ENCODE assay signal across 8 cellular contexts in genomic region chr2:208175069-208175842, GRCh38. TPM values are rescaled to one million over a fixed set of nuclear protein-coding genes. Genes with fewer than 3 reads are reported as not detected.
DNase-seq lines count a peak whose midpoint lies in the region; ATAC-seq, FAIRE-seq and TF ChIP-seq lines count a peak whose summit lies in the region.

No MANE protein-coding gene starts in this region.

- H3K9me3 ChIP-seq in AG04450 (ENCODE audit: control insufficient read depth, insufficient read depth, low read length) (no peaks in the 10 kb centered on the region), body of pancreas (no peaks in the 10 kb centered on the region), iPS DF 6.9 (ENCODE audit: control insufficient read depth, insufficient read depth, low read length) (no peaks in the 10 kb centered on the region)

- TF ChIP-seq POLR2A in body of pancreas (IDR thresholded peaks at IDR 0.05): no peak

- no peaks in the 10 kb centered on the region for H3K27me3 ChIP-seq in AG04450 (ENCODE audit: control insufficient read depth, insufficient read depth, low read length)
- no peaks in the 10 kb centered on the region for H3K27me3 ChIP-seq in body of pancreas
- H3K27me3 ChIP-seq in iPS DF 6.9 (ENCODE audit: control insufficient read depth, insufficient read depth, low read length): no peaks in the 10 kb centered on the region

- H3K27ac ChIP-seq in AG04450 (ENCODE audit: low read depth, low read length) (no peak overlapping the region), body of pancreas (no peak overlapping the region), iPS DF 6.9 (ENCODE audit: low read length) (no peak overlapping the region)

- TF ChIP-seq CTCF in AG04450 (IDR thresholded peaks at IDR 0.05; ENCODE audit: low read depth, low read length) (peak; percentile 96), body of pancreas (IDR thresholded peaks at IDR 0.05) (peak; percentile 66 to 89 (median 81))

- peak; percentile 78 for FAIRE-seq in TTC549 (lab: Jason Lieb, UNC)

- WGBS in body of pancreas, 2 donors: 27 to 33% methylated on average over 20 to 21 of the region's 21 CpGs
- no CpG with 5 or more reads among the region's 21 CpGs for WGBS in iPS DF 6.9 (ENCODE audit: insufficient coverage, insufficient read length)

- intact Hi-C loops in body of pancreas (cut with DNase I): no loop called here

- CTCF ChIA-PET in AG04450 (lab: Charles Lee): interaction anchor here (0.5 to 3.3 kb wide), 76 partner anchors 8 to 1410 kb away, joined by 3 to 73 read pairs (median 5); partner anchors contain the start of genes C2orf80, CRYGB, CRYGD and FASTKD2

- H3K4me1 ChIP-seq in body of pancreas (no peaks in the 10 kb centered on the region), iPS DF 6.9 (ENCODE audit: control insufficient read depth, insufficient read depth, low read length) (peaks cover 2% of the 10 kb centered on the region; the same call in 1 of the 2 replicates)

- H3K4me3 ChIP-seq in AG04450 (ENCODE audit: low read depth, low read length) (no peak overlapping the region), body of pancreas (no peak overlapping the region), iPS DF 6.9 (ENCODE audit: low read length) (no peak overlapping the region)

- peak; percentile 38 for DNase-seq in AG04450 (ENCODE audit: low read depth, low spot score)
- DNase-seq in NCI-H2081 (lab: John Stamatoyannopoulos, UW): peak; percentile 73 to 83
- peak; percentile 77 to 89 (median 82) for DNase-seq in body of pancreas
- DNase-seq in iPS DF 6.9 (ENCODE audit: low read depth, low spot score): peak; percentile 68
- DNase-seq in stimulated activated CD4-positive, alpha-beta T cell treated with anti-CD3 and anti-CD28 coated beads, Interleukin-12 subunit alpha, Interleukin-12 subunit beta, amount 100 ng/mL, for 4 hours: peak; percentile 42

- ATAC-seq in GM18520 (IDR thresholded peaks at IDR 0.05; ENCODE audit: unreplicated experiment) (peak; percentile 94), HG03039 (IDR thresholded peaks at IDR 0.05; ENCODE audit: unreplicated experiment) (peak; percentile 97), body of pancreas (peak; percentile 99)

- H3K36me3 ChIP-seq in body of pancreas (replicated peaks in 1 of 2; ENCODE audit: insufficient read depth in 1 of 2, low read depth in 2 of 2) (no peaks in the 10 kb centered on the region), iPS DF 6.9 (ENCODE audit: control insufficient read depth, insufficient read depth, low read length) (no peaks in the 10 kb centered on the region)

- POLR2A ChIA-PET in AG04450 (lab: Yijun Ruan, JAX): no interaction called here

RNA-seq across cellular contexts. Expression of gene CRYGA, which starts 11.9 kb away (rescaled TPM):
- not detected in 2 replicates for polyA plus RNA-seq in AG04450 (2011; rRNA removed)
- polyA minus RNA-seq in AG04450 (2011; rRNA and poly(A)+ RNA removed): not detected in 2 replicates
- total RNA-seq in body of pancreas: not detected

RNA-seq across cellular contexts. Expression of gene C2orf80, which starts 14.6 kb away (rescaled TPM):
- polyA plus RNA-seq in AG04450 (2011; rRNA removed): not detected in 2 replicates
- polyA minus RNA-seq in AG04450 (2011; rRNA and poly(A)+ RNA removed): not detected in 2 replicates
- not detected for total RNA-seq in body of pancreas

RNA-seq across cellular contexts. Expression of gene CRYGB, which starts 29.3 kb away (rescaled TPM):
- not detected in 2 replicates for polyA plus RNA-seq in AG04450 (2011; rRNA removed)
- not detected in 2 replicates for polyA minus RNA-seq in AG04450 (2011; rRNA and poly(A)+ RNA removed)
- total RNA-seq in body of pancreas: not detected

RNA-seq across cellular contexts. Expression of gene CRYGC, which starts 45.6 kb away (rescaled TPM):
- polyA plus RNA-seq in AG04450 (2011; rRNA removed): not detected in 2 replicates
- polyA minus RNA-seq in AG04450 (2011; rRNA and poly(A)+ RNA removed): not detected in 2 replicates
- not detected for total RNA-seq in body of pancreas

RNA-seq across cellular contexts. Expression of gene CRYGD, which starts 50.9 kb away (rescaled TPM):
- polyA plus RNA-seq in AG04450 (2011; rRNA removed): not detected in 2 replicates
- not detected in 2 replicates for polyA minus RNA-seq in AG04450 (2011; rRNA and poly(A)+ RNA removed)
- total RNA-seq in body of pancreas: not detected
